2 cellular contexts compared by ENCODE assay signal in genomic region chr2:177123048-177123447, GRCh38.
TF ChIP-seq lines count a peak whose summit lies in the region.

No MANE protein-coding gene starts in this region.

TF ChIP-seq in GM23338, 12 proteins besides CTCF, POLR2A, EP300 and RAD21 (continued from another document):
- TF ChIP-seq JUNB (IDR thresholded peaks at IDR 0.05; ENCODE audit: unreplicated experiment) (no peak), ZNF462 (CRISPR knock-in tag; IDR thresholded peaks at IDR 0.05) (0 out of 2 replicates have a peak, but pooled peaks have one; percentile 11)

TF ChIP-seq in GM12878, 131 proteins besides CTCF, POLR2A, EP300 and RAD21 (continued from another document):
- TF ChIP-seq, protein P1, sequence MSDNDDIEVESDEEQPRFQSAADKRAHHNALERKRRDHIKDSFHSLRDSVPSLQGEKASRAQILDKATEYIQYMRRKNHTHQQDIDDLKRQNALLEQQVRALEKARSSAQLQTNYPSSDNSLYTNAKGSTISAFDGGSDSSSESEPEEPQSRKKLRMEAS (IDR thresholded peaks at IDR 0.05; ENCODE audit: low read depth, low read length) = no peak
- TF ChIP-seq LARP7 (IDR thresholded peaks at IDR 0.05) = no peak
